Comparison of ENCODE assay signal across 8 cellular contexts in genomic region chr1:209860293-209860881, GRCh38. TPM values are rescaled to one million over a fixed set of nuclear protein-coding genes. Genes with fewer than 3 reads are reported as not detected.
DNase-seq lines count a peak whose midpoint lies in the region; ATAC-seq and TF ChIP-seq lines count a peak whose summit lies in the region.

No MANE protein-coding gene starts in this region.

- DNase-seq in NCI-H1436 (lab: John Stamatoyannopoulos, UW) (peak; percentile 95), NCI-H1436 treated with DMSO at 0.1 percent for 48 hours (lab: John Stamatoyannopoulos, UW) (no peak), NCI-H1105 treated with DMSO at 0.1 percent for 48 hours (lab: John Stamatoyannopoulos, UW) (peak; percentile 84), T follicular helper cell (ENCODE audit: low read depth) (peak; percentile 54), adipocyte (ENCODE audit: low read depth) (peak; percentile 97), right atrium auricular region (ENCODE audit: low spot score) (peak; percentile 71), sciatic nerve (ENCODE audit: low spot score) (peak; percentile 86)

- no peak overlapping the region for H3K9ac ChIP-seq in adipocyte (ENCODE audit: low read length)

- H3K4me1 ChIP-seq in adipocyte (ENCODE audit: control insufficient read depth, insufficient read depth, low read length) (no peaks in the 10 kb centered on the region), right atrium auricular region (no peaks in the 10 kb centered on the region)

- H3K27me3 ChIP-seq in adipocyte (replicated peaks; ENCODE audit: control insufficient read depth, insufficient read depth, low read length) (peaks cover 9% of the 10 kb centered on the region), right atrium auricular region (no peaks in the 10 kb centered on the region)

- peaks cover 1% of the 10 kb centered on the region for H3K36me3 ChIP-seq in adipocyte (ENCODE audit: control insufficient read depth, insufficient read depth, low read length, severe bottlenecking)
- H3K36me3 ChIP-seq in right atrium auricular region: no peaks in the 10 kb centered on the region

- peak; percentile 95 for ATAC-seq in HG02642 (IDR thresholded peaks at IDR 0.05; ENCODE audit: poor library complexity, unreplicated experiment)
- peak; percentile 92 for ATAC-seq in sciatic nerve

- peak; percentile 69 to 93 for TF ChIP-seq CTCF in right atrium auricular region (IDR thresholded peaks at IDR 0.05)

- intact Hi-C loops in sciatic nerve (cut with DNase I): no loop called here

- H3K9me3 ChIP-seq in adipocyte (ENCODE audit: control insufficient read depth, low read length) (no peaks in the 10 kb centered on the region), right atrium auricular region (no peaks in the 10 kb centered on the region)

- H3K4me3 ChIP-seq in adipocyte (ENCODE audit: low read length): no peak overlapping the region
- no peak overlapping the region for H3K4me3 ChIP-seq in right atrium auricular region

- H3K27ac ChIP-seq in right atrium auricular region: no peak overlapping the region

RNA-seq across cellular contexts. Expression of gene UTP25, which starts 32.6 kb away (rescaled TPM):
- total RNA-seq in right atrium auricular region: 1 to 10 TPM; 2.8 to 3.9 TPM
- 7.7 TPM for total RNA-seq in sciatic nerve

RNA-seq across cellular contexts. Expression of gene IRF6, which starts 54.4 kb away (rescaled TPM):
- total RNA-seq in right atrium auricular region: 10 to 100 TPM; 30.4 to 32.6 TPM
- 1.8 TPM for total RNA-seq in sciatic nerve

Comparison
In these comparisons a context has a peak if more than half of its experiments do, and no peak if none do; other contexts are left out.
1. RNA of gene IRF6, which starts 54.4 kb away (total RNA-seq): 30.4 to 32.6 TPM in right atrium auricular region; 1.8 TPM in sciatic nerve (single experiment); every median in the first group is over 10 times any median in the second.